ENCODE assay signal across 8 cellular contexts in the genomic region with DNA sequence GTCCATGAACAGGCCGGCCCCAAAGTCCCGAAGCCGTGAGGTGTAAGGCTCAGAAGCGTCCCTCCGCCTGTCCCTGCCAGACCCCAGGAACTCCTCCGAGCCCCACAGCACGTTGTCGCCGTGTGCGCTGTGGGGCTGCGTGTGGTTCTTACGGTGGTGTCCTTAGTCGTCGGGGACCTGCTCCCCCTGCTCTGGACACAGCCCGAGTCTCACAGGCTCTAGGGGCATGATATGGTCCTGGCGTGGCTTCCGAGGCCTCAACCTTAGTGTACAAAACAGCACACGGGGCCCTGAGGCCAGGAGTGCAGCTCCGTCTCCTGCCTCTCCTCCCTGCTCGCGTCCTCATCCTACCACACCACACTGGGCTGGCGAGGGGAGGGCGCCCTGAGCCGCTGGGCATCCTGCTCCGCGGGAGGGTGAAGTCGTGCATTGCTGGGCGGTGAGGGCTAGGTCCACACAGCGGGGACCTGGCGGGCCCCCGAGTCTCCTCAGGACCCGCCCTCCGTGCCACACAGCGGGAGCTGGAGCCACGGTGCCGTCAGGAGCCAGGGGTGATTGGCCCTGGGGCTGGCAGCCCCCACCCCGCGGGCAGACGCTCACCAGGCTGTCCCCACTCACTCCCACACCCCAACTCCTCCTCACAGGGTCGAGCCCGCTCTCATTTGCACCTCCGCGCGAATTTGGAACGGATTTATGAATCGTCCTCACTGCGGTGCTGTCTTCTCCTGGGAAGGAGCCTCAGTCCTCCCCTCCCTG. TPM values are rescaled to one million over a fixed set of nuclear protein-coding genes. Genes with fewer than 3 reads are reported as not detected.
DNase-seq lines count a peak whose midpoint lies in the region; ATAC-seq, FAIRE-seq and TF ChIP-seq lines count a peak whose summit lies in the region.

No MANE protein-coding gene starts in this region.

- FAIRE-seq in H1 (lab: Jason Lieb, UNC): no peak
- no peak for FAIRE-seq in RCC 7860 (lab: Jason Lieb, UNC)

- H4K8ac ChIP-seq in H1 (ENCODE audit: extremely low read depth, insufficient read depth, low read length): peak overlapping the region; percentile 89

- H2BK12ac ChIP-seq in H1 (ENCODE audit: low read depth, low read length): no peak overlapping the region

- H3K4me2 ChIP-seq in H1 (ENCODE audit: insufficient read depth in 1 of 2, low read depth in 2 of 2, low read length in 2 of 2): peak overlapping the region; percentile 79 to 94

- H3K14ac ChIP-seq in H1 (ENCODE audit: insufficient read length): no peak overlapping the region

- H2BK120ac ChIP-seq in H1 (replicated peaks; ENCODE audit: low read depth, low read length): no peak overlapping the region

- H3K4me3 ChIP-seq in H1 (ENCODE audit: extremely low read depth in 1 of 4, insufficient read depth in 2 of 4, low read depth in 3 of 4, low read length in 4 of 4): peak overlapping the region; percentile 50 to 78 (median 62)
- peak overlapping the region; percentile 78 to 83 for H3K4me3 ChIP-seq in neutrophil (ENCODE audit: low read depth in 1 of 2, low read length in 1 of 2)

- H2AK5ac ChIP-seq in H1 (ENCODE audit: low read depth, low read length): peak overlapping the region; percentile 71; the same call in 1 of the 2 replicates

- H3K9me3 ChIP-seq in H1 (ENCODE audit: insufficient read depth in 2 of 2, low read depth in 1 of 2, low read length in 1 of 2) (no peaks in the 10 kb centered on the region), neutrophil (no peaks in the 10 kb centered on the region)

- TF ChIP-seq CTCF in H1 (IDR thresholded peaks at IDR 0.05; ENCODE audit: control extremely low read depth in 1 of 3, insufficient read depth in 1 of 3, low read depth in 1 of 3, low read length in 3 of 3) (no peak), neutrophil (IDR thresholded peaks at IDR 0.05) (no peak)

- ATAC-seq in GM18867 (IDR thresholded peaks at IDR 0.05; ENCODE audit: unreplicated experiment): no peak
- ATAC-seq in GM19397 (IDR thresholded peaks at IDR 0.05; ENCODE audit: unreplicated experiment): no peak

- TF ChIP-seq EP300 in H1 (IDR thresholded peaks at IDR 0.05; ENCODE audit: borderline replicate concordance in 1 of 2, low read depth in 2 of 2, low read length in 2 of 2): no peak

- H3K4me1 ChIP-seq in H1 (replicated peaks in 1 of 4; ENCODE audit: control insufficient read depth in 3 of 4, insufficient read depth in 4 of 4, low read length in 3 of 4): peaks cover 0 to 30% (median 23%) of the 10 kb centered on the region in 4 experiments; a peak in 6 of 7 replicates
- peaks cover 45 to 46% of the 10 kb centered on the region in 2 experiments for H3K4me1 ChIP-seq in neutrophil (ENCODE audit: control insufficient read depth in 1 of 2, insufficient read depth in 1 of 2, low read depth in 1 of 2, low read length in 1 of 2)

- peaks cover 6 to 30% of the 10 kb centered on the region in 2 experiments; a peak in 3 of 4 replicates for H3K79me2 ChIP-seq in H1 (ENCODE audit: control insufficient read depth in 1 of 2, insufficient read depth in 2 of 2, low read length in 2 of 2)

- H3K4ac ChIP-seq in H1 (replicated peaks; ENCODE audit: insufficient read length, low read depth, low read length): peak overlapping the region; percentile 21

- H3K27me3 ChIP-seq in H1 (replicated peaks in 1 of 4; ENCODE audit: control insufficient read depth in 3 of 4, extremely low read depth in 1 of 4, insufficient read depth in 3 of 4, low read length in 3 of 4) (peaks cover 0 to 12% (median 9%) of the 10 kb centered on the region in 4 experiments; a peak in 4 of 7 replicates), neutrophil (peaks cover 59% of the 10 kb centered on the region)

- peaks cover 23% of the 10 kb centered on the region for H3K79me1 ChIP-seq in H1 (ENCODE audit: low read depth, low read length)

- WGBS in H1 (ENCODE audit: extremely low coverage in 1 of 2, insufficient coverage in 1 of 2, insufficient read length in 1 of 2, insufficient replicate concordance in 2 of 2, low coverage in 1 of 2, low lambda C conversion rate in 2 of 2, missing lambda C conversion rate in 1 of 2), 2 experiments: 34% methylated on average over 37 of the region's 47 CpGs; no CpG with 5 or more reads in 1 of the 2 experiments

- peak overlapping the region; percentile 15 for H3K18ac ChIP-seq in H1 (ENCODE audit: extremely low read depth, low read length)

- H3K36me3 ChIP-seq in H1 (ENCODE audit: control insufficient read depth in 2 of 4, insufficient read depth in 4 of 4, low read length in 3 of 4) (peaks cover 0 to 8% (median 0%) of the 10 kb centered on the region in 4 experiments; a peak in 2 of 8 replicates), neutrophil (no peaks in the 10 kb centered on the region)

- DNase-seq in EL (peak; percentile 32), NCI-H69 (lab: John Stamatoyannopoulos, UW) (peak; percentile 79), H1 (ENCODE audit: low read depth in 1 of 2, low spot score in 2 of 2) (no peak), cerebellum (ENCODE audit: low spot score) (no peak), RCC 7860 (ENCODE audit: low spot score) (no peak)

- peak overlapping the region; percentile 39; the same call in 1 of the 2 replicates for H2BK5ac ChIP-seq in H1 (ENCODE audit: low read depth, low read length)

- no peak for TF ChIP-seq POLR2A in H1 (IDR thresholded peaks at IDR 0.05; ENCODE audit: control extremely low read depth in 1 of 2, low read depth in 2 of 2, low read length in 2 of 2)

- no peak overlapping the region for H2BK20ac ChIP-seq in H1 (ENCODE audit: low read length)

- CTCF ChIA-PET in H1 (lab: Charles Lee; ENCODE audit: partially characterized antibody): interaction anchor here (0.6 to 3.8 kb wide), 17 partner anchors 12 to 199 kb away, joined by 3 to 16 read pairs (median 4); a partner anchor contains a TSS

- peak overlapping the region; percentile 94 for H4K91ac ChIP-seq in H1 (replicated peaks; ENCODE audit: insufficient read length, low read length)

- peaks cover 9 to 26% of the 10 kb centered on the region in 2 experiments for H4K20me1 ChIP-seq in H1 (replicated peaks in 1 of 2; ENCODE audit: control insufficient read depth in 1 of 2, insufficient read depth in 2 of 2, low read length in 2 of 2)

- no peak overlapping the region for H2BK15ac ChIP-seq in H1 (ENCODE audit: low read length)

- peaks cover 15% of the 10 kb centered on the region; the same call in 1 of the 2 replicates for H3K23me2 ChIP-seq in H1 (ENCODE audit: low read depth, low read length)

- POLR2A ChIA-PET in H1 (lab: Charles Lee; ENCODE audit: partially characterized antibody): interaction anchor here (0.8 to 14.6 kb wide), 16 partner anchors 9 to 226 kb away, joined by 3 to 150 read pairs (median 4); a partner anchor contains a TSS

- TF ChIP-seq RAD21 in H1 (IDR thresholded peaks at IDR 0.05 in 1 of 2, conservative IDR thresholded peaks at IDR 0.05 in 1 of 2; ENCODE audit: low read depth in 2 of 2, low read length in 2 of 2): no peak

- no peak overlapping the region for H4K5ac ChIP-seq in H1 (ENCODE audit: insufficient read length, low read depth, low read length)

- H3K23ac ChIP-seq in H1 (ENCODE audit: insufficient read length): peak overlapping the region; percentile 17

- H3K9ac ChIP-seq in H1 (replicated peaks in 1 of 4; ENCODE audit: extremely low read depth in 1 of 4, low read depth in 3 of 4, low read length in 3 of 4): peak overlapping the region; percentile 0 to 63 (median 26); a peak in 4 of 7 replicates

- H2AFZ ChIP-seq in H1 (ENCODE audit: low read length): no peak overlapping the region

- no peak overlapping the region for H3K56ac ChIP-seq in H1 (replicated peaks; ENCODE audit: insufficient read length, low read depth, low read length)

- H3K27ac ChIP-seq in H1 (ENCODE audit: low read depth, low read length) (no peak overlapping the region), neutrophil (no peak overlapping the region)

RNA-seq across cellular contexts. Expression of a gene that starts 1.1 kb away (rescaled TPM):
- 26.9 and 27.7 TPM in 2 replicates for total RNA-seq in H1 (2021; fragmentation: NEBNext Ultra II Directional; extraction: Animal tissue kit (Norgen Biotek cat#: 25700))
- polyA plus RNA-seq in H1 (2011; rRNA removed): 25.5 and 36.9 TPM in 2 replicates
- 22.0 TPM for polyA plus RNA-seq in H1 (2011; cell fraction: cytosol; rRNA removed)
- polyA plus RNA-seq in H1 (2011; cell fraction: nucleus; rRNA removed): 71.6 TPM
- 25.0 to 30.3 TPM (median 27.4 TPM) in 4 replicates for polyA plus RNA-seq in H1 (2012, experiment 1 of 2)
- 24.6 TPM for polyA plus RNA-seq in H1 (2012, experiment 2 of 2)
- polyA plus RNA-seq in H1 (2013, experiment 1 of 2): 26.0 TPM
- polyA plus RNA-seq in H1 (2013, experiment 2 of 2): 25.6 TPM
- 13.0 and 13.1 TPM in 2 replicates for polyA minus RNA-seq in H1 (2011; rRNA and poly(A)+ RNA removed)
- polyA minus RNA-seq in H1 (2011; cell fraction: cytosol; rRNA and poly(A)+ RNA removed): 7.5 TPM
- 13.1 TPM for polyA minus RNA-seq in H1 (2011; cell fraction: nucleus; rRNA and poly(A)+ RNA removed)
- total RNA-seq in cerebellum: 9.0 TPM

RNA-seq across cellular contexts. Expression of a gene that starts 8.4 kb away (rescaled TPM):
- total RNA-seq in H1 (2021; fragmentation: NEBNext Ultra II Directional; extraction: Animal tissue kit (Norgen Biotek cat#: 25700)): 127 and 145 TPM in 2 replicates
- polyA plus RNA-seq in H1 (2011; rRNA removed): 213 and 284 TPM in 2 replicates
- 241 TPM for polyA plus RNA-seq in H1 (2011; cell fraction: cytosol; rRNA removed)
- 213 TPM for polyA plus RNA-seq in H1 (2011; cell fraction: nucleus; rRNA removed)
- polyA plus RNA-seq in H1 (2012, experiment 1 of 2): 105 to 176 TPM (median 162 TPM) in 4 replicates
- polyA plus RNA-seq in H1 (2012, experiment 2 of 2): 176 TPM
- 94.5 TPM for polyA plus RNA-seq in H1 (2013, experiment 1 of 2)
- 95.9 TPM for polyA plus RNA-seq in H1 (2013, experiment 2 of 2)
- polyA minus RNA-seq in H1 (2011; rRNA and poly(A)+ RNA removed): 144 and 159 TPM in 2 replicates
- polyA minus RNA-seq in H1 (2011; cell fraction: cytosol; rRNA and poly(A)+ RNA removed): 72.7 TPM
- 51.5 TPM for polyA minus RNA-seq in H1 (2011; cell fraction: nucleus; rRNA and poly(A)+ RNA removed)
- total RNA-seq in cerebellum: 21.8 TPM

RNA-seq across cellular contexts. Expression of a gene that starts 10.7 kb away (rescaled TPM):
- total RNA-seq in H1 (2021; fragmentation: NEBNext Ultra II Directional; extraction: Animal tissue kit (Norgen Biotek cat#: 25700)): 16.6 and 18.7 TPM in 2 replicates
- polyA plus RNA-seq in H1 (2011; rRNA removed): 5.8 and 10.3 TPM in 2 replicates
- polyA plus RNA-seq in H1 (2011; cell fraction: cytosol; rRNA removed): 10.4 TPM
- 37.2 TPM for polyA plus RNA-seq in H1 (2011; cell fraction: nucleus; rRNA removed)
- 15.5 to 18.5 TPM (median 16.8 TPM) in 4 replicates for polyA plus RNA-seq in H1 (2012, experiment 1 of 2)
- 9.9 TPM for polyA plus RNA-seq in H1 (2012, experiment 2 of 2)
- 10.7 TPM for polyA plus RNA-seq in H1 (2013, experiment 1 of 2)
- 10.0 TPM for polyA plus RNA-seq in H1 (2013, experiment 2 of 2)
- 19.9 and 21.5 TPM in 2 replicates for polyA minus RNA-seq in H1 (2011; rRNA and poly(A)+ RNA removed)
- 10.5 TPM for polyA minus RNA-seq in H1 (2011; cell fraction: cytosol; rRNA and poly(A)+ RNA removed)
- 23.1 TPM for polyA minus RNA-seq in H1 (2011; cell fraction: nucleus; rRNA and poly(A)+ RNA removed)
- 9.9 TPM for total RNA-seq in cerebellum

RNA-seq across cellular contexts. Expression of a gene that starts 17.5 kb away (rescaled TPM):
- 29.9 and 31.0 TPM in 2 replicates for total RNA-seq in H1 (2021; fragmentation: NEBNext Ultra II Directional; extraction: Animal tissue kit (Norgen Biotek cat#: 25700))
- polyA plus RNA-seq in H1 (2011; rRNA removed): 31.3 and 37.7 TPM in 2 replicates
- polyA plus RNA-seq in H1 (2011; cell fraction: cytosol; rRNA removed): 42.9 TPM
- 82.5 TPM for polyA plus RNA-seq in H1 (2011; cell fraction: nucleus; rRNA removed)
- 19.0 to 35.2 TPM (median 29.2 TPM) in 4 replicates for polyA plus RNA-seq in H1 (2012, experiment 1 of 2)
- 29.9 TPM for polyA plus RNA-seq in H1 (2012, experiment 2 of 2)
- polyA plus RNA-seq in H1 (2013, experiment 1 of 2): 20.7 TPM
- polyA plus RNA-seq in H1 (2013, experiment 2 of 2): 19.4 TPM
- polyA minus RNA-seq in H1 (2011; rRNA and poly(A)+ RNA removed): 22.7 and 29.5 TPM in 2 replicates
- polyA minus RNA-seq in H1 (2011; cell fraction: cytosol; rRNA and poly(A)+ RNA removed): 17.1 TPM
- 46.4 TPM for polyA minus RNA-seq in H1 (2011; cell fraction: nucleus; rRNA and poly(A)+ RNA removed)
- 14.1 TPM for total RNA-seq in cerebellum

RNA-seq across cellular contexts. Expression of a gene that starts 18.4 kb away (rescaled TPM):
- total RNA-seq in H1 (2021; fragmentation: NEBNext Ultra II Directional; extraction: Animal tissue kit (Norgen Biotek cat#: 25700)): 0.17 and 0.26 TPM in 2 replicates
- polyA plus RNA-seq in H1 (2011; rRNA removed): 0.47 TPM in 2 replicates
- polyA plus RNA-seq in H1 (2011; cell fraction: cytosol; rRNA removed): 0.45 TPM
- 0.39 TPM for polyA plus RNA-seq in H1 (2011; cell fraction: nucleus; rRNA removed)
- 0.34 to 0.50 TPM (median 0.41 TPM) in 3 of 4 replicates, not detected in the other for polyA plus RNA-seq in H1 (2012, experiment 1 of 2)
- polyA plus RNA-seq in H1 (2012, experiment 2 of 2): 0.26 TPM
- 0.10 TPM for polyA plus RNA-seq in H1 (2013, experiment 1 of 2)
- polyA plus RNA-seq in H1 (2013, experiment 2 of 2): 0.11 TPM
- 0.16 and 0.29 TPM in 2 replicates for polyA minus RNA-seq in H1 (2011; rRNA and poly(A)+ RNA removed)
- polyA minus RNA-seq in H1 (2011; cell fraction: cytosol; rRNA and poly(A)+ RNA removed): 0.44 TPM
- polyA minus RNA-seq in H1 (2011; cell fraction: nucleus; rRNA and poly(A)+ RNA removed): 0.40 TPM
- total RNA-seq in cerebellum: 0.36 TPM

Comparison
In these comparisons a context has a peak if more than half of its experiments do, and no peak if none do; other contexts are left out.
1. DNase-seq: peak in EL (single experiment) and NCI-H69 (single experiment); none in H1 (0 of 2), cerebellum (single experiment) and RCC 7860 (single experiment).